In the genomic region with DNA sequence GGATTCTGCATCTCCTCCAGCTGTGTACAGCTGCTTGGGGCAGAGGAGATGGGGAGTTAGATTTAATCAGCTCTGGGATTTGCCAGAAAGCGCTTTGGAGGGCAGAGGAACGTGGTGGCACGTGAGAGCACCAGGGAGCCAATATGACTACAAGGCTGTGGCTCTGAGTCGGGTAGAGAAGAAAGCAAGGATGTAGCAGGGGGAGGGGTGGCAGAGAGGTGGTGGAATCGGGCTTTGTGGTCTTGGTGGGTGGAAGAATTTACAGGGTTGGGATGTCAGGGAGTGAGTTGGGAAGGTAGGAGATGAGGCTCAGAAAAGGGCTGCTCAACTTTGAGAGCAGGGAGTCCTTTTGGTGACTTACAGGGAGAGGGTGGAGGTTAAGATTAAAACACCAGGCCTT, we compare ENCODE assay signal across 12 cellular contexts.
A peak's percentile ranks its signal among the peaks of the same experiment; 100 is the strongest.
DNase-seq lines count a peak whose midpoint lies in the region; ATAC-seq and TF ChIP-seq lines count a peak whose summit lies in the region.
"Had no signal": no experiment of that assay in that cellular context is flagged by ENCODE, and none has a peak within 500 bp of the region (broad histone marks: within the 10 kb centered on the region; RNA-seq: fewer than 3 reads in every experiment).

No MANE protein-coding gene starts in this region.

- H3K4me3 ChIP-seq in coronary artery (no peak overlapping the region), osteoblast (ENCODE audit: insufficient read depth, low read length) (no peak overlapping the region)
- H3K4me3 ChIP-seq: SK-N-MC had no signal

- H3K9me3 ChIP-seq in osteoblast (ENCODE audit: low read depth, low read length): no peaks in the 10 kb centered on the region

- H3K79me2 ChIP-seq in osteoblast (ENCODE audit: insufficient read depth, low read length): peaks cover 92% of the 10 kb centered on the region

- H3K27me3 Mint-ChIP-seq in CD14-positive monocyte (ENCODE audit: low read depth in 3 of 3): peaks cover 0 to 1% (median 0%) of the 10 kb centered on the region in 3 donors

- peak overlapping the region; percentile 92 to 99 (median 95) for H3K27ac Mint-ChIP-seq in CD14-positive monocyte

- peaks cover 34% of the 10 kb centered on the region for H4K20me1 ChIP-seq in osteoblast (ENCODE audit: insufficient read depth, low read length)

- no peak overlapping the region for H2AFZ ChIP-seq in osteoblast (ENCODE audit: low read length)
- H2AFZ ChIP-seq: parathyroid adenoma had no signal

- TF ChIP-seq CTCF in CD14-positive monocyte (IDR thresholded peaks at IDR 0.05): no peak
- TF ChIP-seq CTCF in coronary artery (IDR thresholded peaks at IDR 0.05): no peak
- no peak for TF ChIP-seq CTCF in osteoblast (IDR thresholded peaks at IDR 0.05; ENCODE audit: extremely low read depth, low read depth, low read length)

- H3K4me3 Mint-ChIP-seq in CD14-positive monocyte: peak overlapping the region; percentile 80 to 96

- H3K27me3 ChIP-seq in osteoblast (ENCODE audit: insufficient read depth, low read length): no peaks in the 10 kb centered on the region

- no peaks in the 10 kb centered on the region for H3K36me3 ChIP-seq in osteoblast (ENCODE audit: insufficient read depth, low read length)

- intact Hi-C loops in CD14-positive monocyte (cut with micrococcal nuclease): loop anchor here in 1 of 2 donors (5.0 to 10.0 kb wide), 4 partner anchors 75 to 323 kb away; partner anchors contain the start of genes CCNY and CREM

- DNase-seq in CD14-positive monocyte (ENCODE audit: low spot score) (no peak), NCI-H69 (lab: John Stamatoyannopoulos, UW) (peak; percentile 26), coronary artery (ENCODE audit: low spot score) (no peak), osteoblast (ENCODE audit: insufficient read length, low spot score, missing footprints) (no peak), DMS 273 treated with DMSO at 0.1 percent for 48 hours (lab: John Stamatoyannopoulos, UW) (no peak), DMS 273 (lab: John Stamatoyannopoulos, UW; ENCODE audit: unreplicated experiment) (no peak), NCI-H1092 (lab: John Stamatoyannopoulos, UW) (no peak)
- DNase-seq: effector CD8-positive, alpha-beta T cell; NCI-H2171 treated with DMSO at 0.1 percent for 48 hours had no signal

- peaks cover 93% of the 10 kb centered on the region for H3K4me1 Mint-ChIP-seq in CD14-positive monocyte

- ATAC-seq in GM18519 (IDR thresholded peaks at IDR 0.05; ENCODE audit: low FRiP score, unreplicated experiment): no peak

- H3K4me2 ChIP-seq in osteoblast (ENCODE audit: insufficient read depth, low read length): peak overlapping the region; percentile 16

- H3K27ac ChIP-seq in coronary artery (peak overlapping the region; percentile 35 to 80), osteoblast (ENCODE audit: low read depth, low read length) (peak overlapping the region; percentile 24)
- H3K27ac ChIP-seq: parathyroid adenoma, SK-N-MC had no signal

- H3K9me3 Mint-ChIP-seq in CD14-positive monocyte: peaks cover 4 to 11% (median 6%) of the 10 kb centered on the region in 7 donors

- H3K36me3 Mint-ChIP-seq in CD14-positive monocyte: peaks cover 6% of the 10 kb centered on the region in 2 donors

- peaks cover 64% of the 10 kb centered on the region for H3K4me1 ChIP-seq in osteoblast (ENCODE audit: insufficient read depth, low read length)
